In the genomic region with DNA sequence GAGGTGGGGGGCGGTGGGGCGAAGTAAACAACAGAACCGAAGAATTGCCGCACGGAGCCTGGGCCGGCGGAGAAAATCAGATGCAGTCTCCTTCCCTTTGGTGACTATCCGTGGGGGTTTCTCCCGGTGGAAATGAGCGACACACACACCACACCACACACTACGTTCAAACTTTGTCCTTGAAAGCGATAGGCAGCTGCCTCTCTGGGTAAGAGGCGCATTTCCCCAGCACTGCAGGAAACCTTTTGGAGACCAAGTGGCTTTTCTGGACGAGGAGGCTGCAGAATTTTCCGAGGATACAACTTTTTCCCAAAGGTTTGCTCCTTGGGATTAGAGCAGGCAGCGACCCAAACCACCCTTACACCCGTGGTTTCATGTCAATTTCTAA, we compare ENCODE assay signal across 11 cellular contexts. TPM values are rescaled to one million over a fixed set of nuclear protein-coding genes. Genes with fewer than 3 reads are reported as not detected.
A peak's percentile ranks its signal among the peaks of the same experiment; 100 is the strongest.
DNase-seq lines count a peak whose midpoint lies in the region; TF ChIP-seq lines count a peak whose summit lies in the region.
"Had no signal": no experiment of that assay in that cellular context is flagged by ENCODE, and none has a peak within 500 bp of the region (broad histone marks: within the 10 kb centered on the region; RNA-seq: fewer than 3 reads in every experiment).

No MANE protein-coding gene starts in this region.

- H3K4me1 Mint-ChIP-seq in progenitor cell of endocrine pancreas (ENCODE audit: low read depth), result peaks cover 1% of the 10 kb centered on the region

- peaks cover 4% of the 10 kb centered on the region for H3K27me3 ChIP-seq in fibroblast of lung (ENCODE audit: control insufficient read depth, insufficient read depth, low read length)

- peak overlapping the region; percentile 69 for H3K4me3 Mint-ChIP-seq in progenitor cell of endocrine pancreas (ENCODE audit: low read depth)

- peak overlapping the region; percentile 53 for H2AFZ ChIP-seq in fibroblast of lung (ENCODE audit: low read length)

- H3K36me3 Mint-ChIP-seq in progenitor cell of endocrine pancreas (ENCODE audit: insufficient read depth), result no peaks in the 10 kb centered on the region

- H3K4me1 ChIP-seq in fibroblast of lung (ENCODE audit: control insufficient read depth, extremely low read depth, insufficient read depth, low read length), result peaks cover 4% of the 10 kb centered on the region

- H3K4me3 ChIP-seq in fibroblast of lung (replicated peaks in 1 of 4; ENCODE audit: control extremely low read depth in 1 of 4, insufficient read depth in 1 of 4, low read depth in 3 of 4, low read length in 4 of 4), result peak overlapping the region; percentile 16 to 54 (median 18)

- no peaks in the 10 kb centered on the region for H4K20me1 ChIP-seq in fibroblast of lung (ENCODE audit: control insufficient read depth, extremely low read depth, insufficient read depth, low read length)

- no peaks in the 10 kb centered on the region for H3K9me3 Mint-ChIP-seq in progenitor cell of endocrine pancreas (ENCODE audit: low read depth)

- no peaks in the 10 kb centered on the region for H3K79me2 ChIP-seq in fibroblast of lung (ENCODE audit: control insufficient read depth, insufficient read depth, low read length)

- no peaks in the 10 kb centered on the region for H3K36me3 ChIP-seq in fibroblast of lung (ENCODE audit: control insufficient read depth, insufficient read depth, low read length)

- H3K27ac ChIP-seq in fibroblast of lung (ENCODE audit: insufficient read depth, low read length), result no peak overlapping the region

- H3K9ac ChIP-seq in fibroblast of lung (ENCODE audit: insufficient read depth, low read length), result no peak overlapping the region

- peak; percentile 18 for DNase-seq in EH (ENCODE audit: low read depth)
- peak; percentile 25 for DNase-seq in M059J (ENCODE audit: low read depth)
- DNase-seq in fibroblast of lung (ENCODE audit: low read depth in 2 of 2), result no peak
- no peak for DNase-seq in progenitor cell of endocrine pancreas (ENCODE audit: low spot score, unreplicated experiment)
- DNase-seq in NAMALWA (ENCODE audit: low spot score), result no peak
- DNase-seq in stimulated activated CD4-positive, alpha-beta T cell treated with anti-CD3 and anti-CD28 coated beads, Interleukin-1b, Interleukin-23, amount 100 ng/mL, for 48 hours, result no peak
- DNase-seq in MV-4-11 (lab: John Stamatoyannopoulos, UW), result no peak
- DNase-seq in LoVo (ENCODE audit: low spot score), result no peak
- DNase-seq: HCEC 1CT, MM.1S, SW 1271 had no signal

- peak overlapping the region; percentile 80 for H3K4me2 ChIP-seq in fibroblast of lung (ENCODE audit: extremely low read depth, insufficient read depth, low read length)

- H3K27me3 Mint-ChIP-seq in progenitor cell of endocrine pancreas, result peaks cover 34% of the 10 kb centered on the region

- H3K9me3 ChIP-seq in fibroblast of lung (ENCODE audit: control insufficient read depth, insufficient read depth, low read depth, low read length), result no peaks in the 10 kb centered on the region

- H3K27ac Mint-ChIP-seq in progenitor cell of endocrine pancreas, result no peak overlapping the region

- TF ChIP-seq CTCF in fibroblast of lung (conservative IDR thresholded peaks at IDR 0.05 in 1 of 2, IDR thresholded peaks at IDR 0.05 in 1 of 2; ENCODE audit: low read depth in 1 of 2, low read length in 2 of 2), result no peak
- TF ChIP-seq CTCF in progenitor cell of endocrine pancreas (IDR thresholded peaks at IDR 0.05; ENCODE audit: unreplicated experiment), result no peak

RNA-seq across cellular contexts. Expression of gene FLT1, which starts 38.1 kb away (rescaled TPM):
- total RNA-seq in M059J (2014; rRNA removed; shearing (Covaris generic)), result 1.4 and 3.5 TPM in 2 replicates
- total RNA-seq in fibroblast of lung (0.77 and 1.3 TPM in 2 replicates), progenitor cell of endocrine pancreas (0.81 and 1.2 TPM in 2 replicates)
- polyA plus RNA-seq in fibroblast of lung, result 1.6 and 2.5 TPM in 2 replicates
- polyA plus RNA-seq in fibroblast of lung (2012), result 1.4 and 2.0 TPM in 2 replicates
- polyA minus RNA-seq in fibroblast of lung (ENCODE audit: low replicate concordance), result 0.04 and 0.67 TPM in 2 replicates

Comparison
In these comparisons a context has a peak if more than half of its experiments do, and no peak if none do; other contexts are left out.
1. DNase-seq: peak in EH (single experiment) and M059J (single experiment); none in fibroblast of lung (0 of 2), progenitor cell of endocrine pancreas (single experiment), NAMALWA (single experiment), stimulated activated CD4-positive, alpha-beta T cell treated with anti-CD3 and anti-CD28 coated beads, Interleukin-1b, Interleukin-23, amount 100 ng/mL, for 48 hours (single experiment), MV-4-11 (single experiment) and LoVo (single experiment).